Comparison of ENCODE assay signal across 1 cellular context in genomic region chr11:57474751-57475115, GRCh38.
TF ChIP-seq lines count a peak whose summit lies in the region.

No MANE protein-coding gene starts in this region.

TF ChIP-seq in HepG2, 621 proteins besides CTCF, POLR2A, EP300 and RAD21:
- TF ChIP-seq REST (IDR thresholded peaks at IDR 0.05; ENCODE audit: borderline replicate concordance in 1 of 2, low read depth in 1 of 2, low read length in 2 of 2) (peak in 1 of 2 experiments; percentile 61; a peak in 3 of 4 replicates), ZBTB33 (CRISPR knock-in tag; IDR thresholded peaks at IDR 0.05) (0 out of 2 replicates have a peak, but pooled peaks have one; percentile 13), ATM (IDR thresholded peaks at IDR 0.05; ENCODE audit: borderline replicate concordance) (no peak)
